ENCODE assay signal across 14 cellular contexts in the genomic region with DNA sequence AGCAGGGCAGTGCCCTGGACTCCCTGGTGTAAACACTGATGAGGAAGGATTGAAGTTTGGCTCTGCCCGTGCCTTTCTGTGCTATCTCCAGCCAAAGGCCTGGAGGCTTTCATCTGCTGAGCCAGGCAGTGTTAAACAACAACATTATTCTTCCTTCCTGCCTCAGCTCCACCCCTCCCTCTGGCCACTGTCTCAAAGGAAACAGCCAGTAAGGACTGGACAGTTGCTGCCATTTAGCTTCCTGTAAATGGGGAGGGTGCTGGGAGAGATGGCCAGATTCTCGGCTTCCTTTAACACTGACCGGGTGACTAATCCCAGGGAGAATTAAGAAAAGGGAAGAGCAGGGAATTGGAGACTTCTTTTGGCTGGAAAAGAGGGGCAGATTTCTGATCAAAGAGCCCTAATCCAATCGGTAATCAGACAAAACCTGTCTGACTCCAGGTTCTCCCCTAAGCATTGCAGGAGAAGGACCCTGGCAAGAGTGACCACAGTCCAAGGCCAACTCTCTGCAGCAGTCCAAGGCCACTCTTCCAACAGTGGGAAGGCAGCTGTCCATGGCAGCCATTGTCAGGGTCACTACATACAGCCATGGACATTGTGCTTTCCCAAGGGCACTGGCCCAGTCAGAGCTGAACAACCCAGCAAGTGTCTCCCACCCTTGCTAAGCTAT. TPM values are rescaled to one million over a fixed set of nuclear protein-coding genes. Genes with fewer than 3 reads are reported as not detected.
A peak's percentile ranks its signal among the peaks of the same experiment; 100 is the strongest.
DNase-seq lines count a peak whose midpoint lies in the region; ATAC-seq and TF ChIP-seq lines count a peak whose summit lies in the region.
"Had no signal": no experiment of that assay in that cellular context is flagged by ENCODE, and none has a peak within 500 bp of the region (broad histone marks: within the 10 kb centered on the region; RNA-seq: fewer than 3 reads in every experiment).

No MANE protein-coding gene starts in this region.

- POLR2A ChIA-PET in SK-N-SH (lab: Yijun Ruan, JAX), result no interaction called here

- H3K79me2 ChIP-seq in SK-N-SH (ENCODE audit: insufficient read depth), result no peaks in the 10 kb centered on the region
- H3K79me2 ChIP-seq: parathyroid adenoma had no signal

- ATAC-seq in body of pancreas, result peak; percentile 53
- peak in 3 of 4 donors; percentile 76 to 88 (median 80) for ATAC-seq in heart left ventricle
- ATAC-seq in GM19328 (IDR thresholded peaks at IDR 0.05; ENCODE audit: unreplicated experiment), result no peak

- TF ChIP-seq RAD21 in SK-N-SH (IDR thresholded peaks at IDR 0.05; ENCODE audit: low read length), result no peak

- DNase-seq in ELR (ENCODE audit: low read depth) (peak; percentile 55), body of pancreas (no peak), heart left ventricle (peak in 4 of 5 donors; percentile 31 to 50 (median 40)), nucleus accumbens (lab: John Stamatoyannopoulos, UW) (peak in 31 of 56 donors; percentile 7 to 65 (median 35)), SK-N-SH (no peak)
- no peak for DNase-seq in activated CD4-positive, CD25-positive, alpha-beta regulatory T cell (lab: John Stamatoyannopoulos, UW)
- DNase-seq in activated T-cell treated with anti-CD3 and anti-CD28 coated beads, Interleukin-2, amount 50 U/mL, for 24 hours, result no peak
- DNase-seq: NCI-H1930, uterus had no signal

- TF ChIP-seq CTCF in body of pancreas (IDR thresholded peaks at IDR 0.05), result no peak
- TF ChIP-seq CTCF in heart left ventricle (IDR thresholded peaks at IDR 0.05), result no peak
- no peak for TF ChIP-seq CTCF in SK-N-SH (IDR thresholded peaks at IDR 0.05)

- H3K9me3 Mint-ChIP-seq in activated T-cell treated with anti-CD3 and anti-CD28 coated beads, Interleukin-2, amount 50 U/mL, for 24 hours, result no peaks in the 10 kb centered on the region
- H3K9me3 Mint-ChIP-seq: activated T-helper 1 cell treated with anti-CD3 and anti-CD28 coated beads, Interleukin-12 subunit alpha, Interleukin-12 subunit beta, Interleukin-2, Interleukin-4 antibody, amounts not matched to agents 30 ng/mL and 10 ng/mL and 1 ng/mL, durations not matched to agents 14 hours and 24 hours and 36 hours had no signal

- no peaks in the 10 kb centered on the region for H3K36me3 ChIP-seq in body of pancreas (replicated peaks in 1 of 2; ENCODE audit: insufficient read depth in 1 of 2, low read depth in 2 of 2)
- H3K36me3 ChIP-seq in heart left ventricle, result no peaks in the 10 kb centered on the region
- no peaks in the 10 kb centered on the region for H3K36me3 ChIP-seq in SK-N-SH (replicated peaks in 1 of 2; ENCODE audit: control insufficient read depth in 1 of 2, insufficient read depth in 2 of 2, low read length in 1 of 2)
- H3K36me3 ChIP-seq: BLaER1, uterus had no signal

- no peak overlapping the region for H3K4me3 Mint-ChIP-seq in activated T-cell treated with anti-CD3 and anti-CD28 coated beads, Interleukin-2, amount 50 U/mL, for 24 hours
- H3K4me3 Mint-ChIP-seq: activated T-helper 1 cell treated with anti-CD3 and anti-CD28 coated beads, Interleukin-12 subunit alpha, Interleukin-12 subunit beta, Interleukin-2, Interleukin-4 antibody, amounts not matched to agents 30 ng/mL and 10 ng/mL and 1 ng/mL, durations not matched to agents 14 hours and 24 hours and 36 hours had no signal

- H3K27ac Mint-ChIP-seq in activated T-cell treated with anti-CD3 and anti-CD28 coated beads, Interleukin-2, amount 50 U/mL, for 24 hours, result no peak overlapping the region
- H3K27ac Mint-ChIP-seq: activated T-helper 1 cell treated with anti-CD3 and anti-CD28 coated beads, Interleukin-12 subunit alpha, Interleukin-12 subunit beta, Interleukin-2, Interleukin-4 antibody, amounts not matched to agents 30 ng/mL and 10 ng/mL and 1 ng/mL, durations not matched to agents 14 hours and 24 hours and 36 hours had no signal

- H3K4me1 ChIP-seq in body of pancreas, result peaks cover 6% of the 10 kb centered on the region
- H3K4me1 ChIP-seq in heart left ventricle, result peaks cover 0 to 11% (median 5%) of the 10 kb centered on the region in 12 donors
- H3K4me1 ChIP-seq in SK-N-SH (ENCODE audit: control insufficient read depth in 1 of 2, insufficient read depth in 2 of 2, low read depth in 1 of 2, low read length in 1 of 2), result peaks cover 0 to 7% of the 10 kb centered on the region in 2 experiments; a peak in 1 of 4 replicates
- H3K4me1 ChIP-seq: BLaER1, parathyroid adenoma, uterus had no signal

- no peaks in the 10 kb centered on the region for H3K36me3 Mint-ChIP-seq in activated T-cell treated with anti-CD3 and anti-CD28 coated beads, Interleukin-2, amount 50 U/mL, for 24 hours (ENCODE audit: low read depth)

- no peaks in the 10 kb centered on the region for H3K9me3 ChIP-seq in body of pancreas
- peaks cover 0 to 15% (median 0%) of the 10 kb centered on the region in 12 donors for H3K9me3 ChIP-seq in heart left ventricle
- no peaks in the 10 kb centered on the region for H3K9me3 ChIP-seq in SK-N-SH
- H3K9me3 ChIP-seq: BLaER1, uterus had no signal

- H3K27me3 ChIP-seq in body of pancreas (no peaks in the 10 kb centered on the region), heart left ventricle (no peaks in the 10 kb centered on the region), SK-N-SH (ENCODE audit: insufficient read depth) (no peaks in the 10 kb centered on the region)
- H3K27me3 ChIP-seq: BLaER1, uterus had no signal

- H3K27ac ChIP-seq in body of pancreas (no peak overlapping the region), heart left ventricle (peak overlapping the region in 7 of 12 donors; percentile 1 to 44 (median 22)), SK-N-SH (ENCODE audit: low read depth in 2 of 2, low read length in 1 of 2) (no peak overlapping the region; a peak in 1 of 4 replicates)
- H3K27ac ChIP-seq: BLaER1, parathyroid adenoma, uterus, VCaP had no signal

- H2AFZ ChIP-seq in SK-N-SH (ENCODE audit: low read depth), result no peak overlapping the region
- H2AFZ ChIP-seq: parathyroid adenoma had no signal

- TF ChIP-seq EP300 in SK-N-SH (IDR thresholded peaks at IDR 0.05; ENCODE audit: borderline replicate concordance in 1 of 2, low read depth in 1 of 2, low read length in 1 of 2), result no peak

- intact Hi-C loops in body of pancreas (cut with DNase I) (no loop called here), heart left ventricle (cut with DNase I) (no loop called here)

- no peaks in the 10 kb centered on the region for H3K4me1 Mint-ChIP-seq in activated T-cell treated with anti-CD3 and anti-CD28 coated beads, Interleukin-2, amount 50 U/mL, for 24 hours (ENCODE audit: low read depth)

- H3K9ac ChIP-seq in SK-N-SH, result no peak overlapping the region
- H3K9ac ChIP-seq: BLaER1, parathyroid adenoma had no signal

- TF ChIP-seq POLR2A in body of pancreas (IDR thresholded peaks at IDR 0.05) (no peak), heart left ventricle (IDR thresholded peaks at IDR 0.05) (no peak)

- 42 to 56% methylated on average over 3 to 4 of the region's 4 CpGs for WGBS in body of pancreas, 2 donors
- 32 to 48% (median 39%) methylated on average over 4 of the region's 4 CpGs for WGBS in heart left ventricle, 4 donors
- WGBS in SK-N-SH (ENCODE audit: low lambda C conversion rate), result 47% methylated on average over 4 of the region's 4 CpGs

- H3F3A ChIP-seq in SK-N-SH (replicated peaks; ENCODE audit: insufficient read depth), result no peaks in the 10 kb centered on the region

- H3K4me3 ChIP-seq in body of pancreas (no peak overlapping the region), heart left ventricle (no peak overlapping the region), SK-N-SH (ENCODE audit: low read depth in 2 of 2, low read length in 1 of 2) (no peak overlapping the region)
- H3K4me3 ChIP-seq: BLaER1, uterus had no signal

- H3K9me2 ChIP-seq in SK-N-SH, result no peaks in the 10 kb centered on the region

- H3K4me2 ChIP-seq in SK-N-SH, result no peak overlapping the region
- H3K4me2 ChIP-seq: BLaER1 had no signal

- no peaks in the 10 kb centered on the region for H4K20me1 ChIP-seq in SK-N-SH (ENCODE audit: insufficient read depth)
- H4K20me1 ChIP-seq: BLaER1 had no signal

- CTCF ChIA-PET in SK-N-SH (lab: Yijun Ruan, JAX), result interaction anchor here (0.8 to 1.6 kb wide), 6 partner anchors 11 to 214 kb away, joined by 3 to 7 read pairs (median 4); no protein-coding TSS in a partner anchor

- H3K27me3 Mint-ChIP-seq in activated T-cell treated with anti-CD3 and anti-CD28 coated beads, Interleukin-2, amount 50 U/mL, for 24 hours, result peaks cover 8% of the 10 kb centered on the region

TF ChIP-seq in SK-N-SH, 30 proteins besides CTCF, POLR2A, EP300 and RAD21 (continues in another document):
- TF ChIP-seq MEF2A (IDR thresholded peaks at IDR 0.05; ENCODE audit: borderline replicate concordance, low read depth) (no peak), RCOR1 (IDR thresholded peaks at IDR 0.05; ENCODE audit: low read length) (no peak), SMC3 (IDR thresholded peaks at IDR 0.05; ENCODE audit: low read depth, low read length) (no peak)
- TF ChIP-seq, protein P1, sequence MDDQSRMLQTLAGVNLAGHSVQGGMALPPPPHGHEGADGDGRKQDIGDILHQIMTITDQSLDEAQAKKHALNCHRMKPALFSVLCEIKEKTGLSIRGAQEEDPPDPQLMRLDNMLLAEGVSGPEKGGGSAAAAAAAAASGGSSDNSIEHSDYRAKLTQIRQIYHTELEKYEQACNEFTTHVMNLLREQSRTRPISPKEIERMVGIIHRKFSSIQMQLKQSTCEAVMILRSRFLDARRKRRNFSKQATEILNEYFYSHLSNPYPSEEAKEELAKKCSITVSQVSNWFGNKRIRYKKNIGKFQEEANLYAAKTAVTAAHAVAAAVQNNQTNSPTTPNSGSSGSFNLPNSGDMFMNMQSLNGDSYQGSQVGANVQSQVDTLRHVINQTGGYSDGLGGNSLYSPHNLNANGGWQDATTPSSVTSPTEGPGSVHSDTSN (IDR thresholded peaks at IDR 0.05), result no peak

RNA-seq across cellular contexts. Expression of a gene that starts 19.6 kb away (rescaled TPM):
- under 1 TPM in 1 of 2 donors, not detected in 1; 0.52 TPM for total RNA-seq in body of pancreas
- under 1 TPM in 1 of 9 donors, not detected in 8; 0.23 TPM for total RNA-seq in heart left ventricle
- polyA plus RNA-seq in heart left ventricle, result not detected
- not detected in 2 replicates for polyA plus RNA-seq in SK-N-SH (2012; rRNA removed)
- polyA plus RNA-seq in SK-N-SH (2012; cell fraction: cytosol; rRNA removed), result not detected in 2 replicates
- polyA plus RNA-seq in SK-N-SH (2012; cell fraction: nucleus; rRNA removed), result not detected in 2 replicates
- total RNA-seq: activated T-helper 1 cell treated with anti-CD3 and anti-CD28 coated beads, Interleukin-12 subunit alpha, Interleukin-12 subunit beta, Interleukin-2, Interleukin-4 antibody, amounts not matched to agents 30 ng/mL and 10 ng/mL and 1 ng/mL, durations not matched to agents 14 hours and 24 hours and 36 hours had no signal

Comparison
In these comparisons a context has a peak if more than half of its experiments do, and no peak if none do; other contexts are left out.
1. DNase-seq: peak in ELR (single experiment), heart left ventricle (4 of 5) and nucleus accumbens (31 of 56); none in body of pancreas (0 of 4), activated CD4-positive, CD25-positive, alpha-beta regulatory T cell (0 of 4), activated T-cell treated with anti-CD3 and anti-CD28 coated beads, Interleukin-2, amount 50 U/mL, for 24 hours (single experiment) and SK-N-SH (single experiment).
2. H3K27ac ChIP-seq: peak in heart left ventricle (7 of 12); none in body of pancreas (0 of 4) and SK-N-SH (0 of 2).